ENCODE assay signal across 8 cellular contexts in the genomic region with DNA sequence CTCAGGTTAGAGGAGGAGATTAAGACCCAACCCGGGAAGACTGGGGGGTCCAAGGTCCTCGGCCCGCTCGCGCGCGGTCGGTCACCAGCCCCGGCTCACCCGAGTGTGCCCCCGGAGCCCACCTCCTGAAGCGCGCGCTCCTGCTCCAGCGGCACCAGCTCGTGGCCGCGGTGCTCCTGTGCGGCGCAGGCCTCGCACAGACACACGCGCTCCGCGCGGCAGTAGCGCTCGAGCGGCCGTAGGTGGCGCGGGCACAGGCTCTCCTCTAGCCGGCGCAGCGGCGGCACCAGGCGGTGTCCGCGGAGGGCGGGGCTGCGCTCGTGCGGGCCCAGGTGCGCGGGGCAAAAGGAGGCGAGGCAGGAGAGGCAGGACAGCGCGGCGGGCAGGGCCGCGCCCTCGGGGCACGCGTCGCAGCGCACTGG. TPM values are rescaled to one million over a fixed set of nuclear protein-coding genes. Genes with fewer than 3 reads are reported as not detected.
DNase-seq lines count a peak whose midpoint lies in the region; TF ChIP-seq lines count a peak whose summit lies in the region.

No MANE protein-coding gene starts in this region.

- H3K27me3 ChIP-seq in kidney epithelial cell (ENCODE audit: control insufficient read depth, insufficient read depth, low read length): no peaks in the 10 kb centered on the region

- H3K36me3 ChIP-seq in kidney epithelial cell (ENCODE audit: control insufficient read depth, insufficient read depth, low read length): no peaks in the 10 kb centered on the region

- TF ChIP-seq CTCF in WI38 (IDR thresholded peaks at IDR 0.05; ENCODE audit: low read depth, low read length): peak; percentile 26
- TF ChIP-seq CTCF in cardiac fibroblast (IDR thresholded peaks at IDR 0.05; ENCODE audit: low read depth, low read length): peak; percentile 29
- peak; percentile 14 for TF ChIP-seq CTCF in kidney epithelial cell (IDR thresholded peaks at IDR 0.05; ENCODE audit: insufficient read depth, low read length, poor library complexity, severe bottlenecking)

- DNase-seq in Ammon's horn (ENCODE audit: low spot score) (peak; percentile 70), GM19240 (ENCODE audit: insufficient read length, low spot score) (peak; percentile 63), NCI-H1092 treated with DMSO at 0.1 percent for 48 hours (lab: John Stamatoyannopoulos, UW) (peak; percentile 65), cardiac fibroblast (ENCODE audit: low read depth in 2 of 2) (peak; percentile 74 to 75), kidney epithelial cell (ENCODE audit: low read depth) (no peak), mesenteric fat pad (ENCODE audit: low spot score) (no peak)
- peak; percentile 72 for DNase-seq in stimulated activated CD4-positive, alpha-beta T cell treated with anti-CD3 and anti-CD28 coated beads, Interleukin-1b, Interleukin-23, amount 100 ng/mL, for 48 hours

- H3K4me3 ChIP-seq in WI38 (ENCODE audit: low read depth, low read length) (peak overlapping the region; percentile 57), cardiac fibroblast (replicated peaks in 1 of 2; ENCODE audit: low read depth in 2 of 2, low read length in 2 of 2) (peak overlapping the region; percentile 73 to 81), kidney epithelial cell (ENCODE audit: low read depth, low read length) (peak overlapping the region; percentile 51)

RNA-seq across cellular contexts. Expression of a gene that starts 0.6 kb away (rescaled TPM):
- 56.5 and 75.8 TPM in 2 replicates for total RNA-seq in kidney epithelial cell
- total RNA-seq in mesenteric fat pad: 35.7 TPM

RNA-seq across cellular contexts. Expression of a gene that starts 19.0 kb away (rescaled TPM):
- total RNA-seq in kidney epithelial cell (22.7 and 31.8 TPM in 2 replicates), mesenteric fat pad (20.9 TPM)

RNA-seq across cellular contexts. Expression of a gene that starts 22.6 kb away (rescaled TPM):
- 93.3 and 105 TPM in 2 replicates for total RNA-seq in kidney epithelial cell
- total RNA-seq in mesenteric fat pad: 125 TPM

RNA-seq across cellular contexts. Expression of a gene that starts 26.9 kb away (rescaled TPM):
- 36.5 and 49.4 TPM in 2 replicates for total RNA-seq in kidney epithelial cell
- total RNA-seq in mesenteric fat pad: 70.8 TPM

RNA-seq across cellular contexts. Expression of a gene that starts 33.6 kb away (rescaled TPM):
- total RNA-seq in kidney epithelial cell (14.0 and 17.9 TPM in 2 replicates), mesenteric fat pad (12.8 TPM)

Comparison
In these comparisons a context has a peak if more than half of its experiments do, and no peak if none do; other contexts are left out.
1. DNase-seq: peak in Ammon's horn (single experiment), GM19240 (single experiment), NCI-H1092 treated with DMSO at 0.1 percent for 48 hours (single experiment), cardiac fibroblast (2 of 2) and stimulated activated CD4-positive, alpha-beta T cell treated with anti-CD3 and anti-CD28 coated beads, Interleukin-1b, Interleukin-23, amount 100 ng/mL, for 48 hours (single experiment); none in kidney epithelial cell (single experiment) and mesenteric fat pad (single experiment).
2. Peak in every context shown above with its lines, with median percentiles within 50 percentile points of each other: H3K4me3 ChIP-seq and CTCF ChIP-seq.